Comparison of ENCODE assay signal across 10 cellular contexts in the genomic region with DNA sequence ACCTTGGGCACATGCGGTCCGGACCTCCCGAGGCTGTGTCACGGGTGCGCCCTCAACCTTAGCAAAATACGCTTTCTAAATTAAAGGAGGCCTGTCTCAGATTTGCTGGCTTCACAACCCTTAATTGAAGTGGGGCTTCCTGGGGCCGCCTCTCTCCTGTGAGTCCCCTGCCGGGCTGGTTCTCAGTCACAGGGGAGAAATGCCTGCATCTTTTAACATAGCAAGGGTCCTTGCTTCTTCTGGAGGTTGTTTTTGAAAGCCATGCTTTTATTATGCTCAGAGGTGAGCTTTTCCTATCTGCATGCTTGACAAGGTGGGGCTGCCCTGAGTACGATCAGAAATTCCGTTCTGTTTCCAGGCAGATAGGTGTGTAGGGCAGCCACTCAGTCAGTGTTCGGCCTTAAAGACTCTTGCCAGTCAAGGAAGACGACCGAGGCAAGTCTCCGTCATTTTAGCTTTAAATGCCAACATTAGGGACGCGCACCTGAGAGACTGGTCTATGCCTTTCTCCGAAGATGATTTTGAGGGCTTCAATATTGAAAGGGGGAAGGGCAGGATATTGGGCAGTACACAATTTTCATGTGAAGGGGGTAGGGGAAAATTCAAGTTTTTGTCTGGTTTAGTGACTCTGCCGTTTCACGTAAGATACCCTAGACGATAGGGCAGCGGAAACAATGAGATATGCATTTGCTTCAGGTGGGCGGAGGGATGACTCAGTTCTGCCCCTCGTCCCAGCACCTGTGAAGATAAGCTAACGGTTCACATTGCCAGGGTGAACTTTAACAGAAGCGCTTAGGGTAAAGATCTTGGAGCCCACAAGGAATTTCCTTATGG. TPM values are rescaled to one million over a fixed set of nuclear protein-coding genes. Genes with fewer than 3 reads are reported as not detected.
DNase-seq lines count a peak whose midpoint lies in the region; ATAC-seq lines count a peak whose summit lies in the region.
"Had no signal": no experiment of that assay in that cellular context is flagged by ENCODE, and none has a peak within 500 bp of the region (broad histone marks: within the 10 kb centered on the region; RNA-seq: fewer than 3 reads in every experiment).

No MANE protein-coding gene starts in this region.

- H3K4me2 ChIP-seq in BLaER1 treated with 17β-estradiol and CSF1 and Interleukin-3, amounts not matched to agents 10 nM and 100 nM: peak overlapping the region in 9 of 11 experiments; percentile 13 to 49 (median 35); a peak in 13 of 22 replicates
- H3K4me2 ChIP-seq: smooth muscle cell had no signal

- no peak overlapping the region; a peak in 2 of 22 replicates for H3K9ac ChIP-seq in BLaER1 treated with 17β-estradiol and CSF1 and Interleukin-3, amounts not matched to agents 10 nM and 100 nM
- H3K9ac ChIP-seq in NT2/D1 (ENCODE audit: insufficient read length, low read depth): peak overlapping the region; percentile 44

- H3K9me3 ChIP-seq in BLaER1 treated with 17β-estradiol and CSF1 and Interleukin-3, amounts not matched to agents 10 nM and 100 nM (replicated peaks in 1 of 11): peaks cover 0 to 9% (median 0%) of the 10 kb centered on the region in 11 experiments; a peak in 9 of 22 replicates
- no peaks in the 10 kb centered on the region for H3K9me3 ChIP-seq in NT2/D1 (ENCODE audit: insufficient read depth, low read length)

- peaks cover 0 to under 1% (median 0%) of the 10 kb centered on the region in 11 experiments; a peak in 2 of 22 replicates for H3K27me3 ChIP-seq in BLaER1 treated with 17β-estradiol and CSF1 and Interleukin-3, amounts not matched to agents 10 nM and 100 nM
- H3K27me3 ChIP-seq in NT2/D1 (ENCODE audit: insufficient read depth, insufficient read length): no peaks in the 10 kb centered on the region

- ATAC-seq in GM21723 (IDR thresholded peaks at IDR 0.05; ENCODE audit: unreplicated experiment) (no peak), GM18907 (IDR thresholded peaks at IDR 0.05; ENCODE audit: unreplicated experiment) (no peak), left lobe of liver (no peak), GM19324 (IDR thresholded peaks at IDR 0.05; ENCODE audit: low FRiP score, unreplicated experiment) (no peak)
- ATAC-seq: left ventricle myocardium superior had no signal

- H3K4me1 ChIP-seq in BLaER1 treated with 17β-estradiol and CSF1 and Interleukin-3, amounts not matched to agents 10 nM and 100 nM: peaks cover 17 to 61% (median 46%) of the 10 kb centered on the region in 10 experiments
- peaks cover 15% of the 10 kb centered on the region for H3K4me1 ChIP-seq in NT2/D1 (ENCODE audit: insufficient read depth, insufficient read length)

- no peak overlapping the region; a peak in 1 of 22 replicates for H3K27ac ChIP-seq in BLaER1 treated with 17β-estradiol and CSF1 and Interleukin-3, amounts not matched to agents 10 nM and 100 nM

- no peak overlapping the region for H3K4me3 ChIP-seq in BLaER1 treated with 17β-estradiol and CSF1 and Interleukin-3, amounts not matched to agents 10 nM and 100 nM
- H3K4me3 ChIP-seq in NT2/D1 (ENCODE audit: insufficient read length, low read depth): no peak overlapping the region
- H3K4me3 ChIP-seq: smooth muscle cell had no signal

- H4K20me1 ChIP-seq in BLaER1 treated with 17β-estradiol and CSF1 and Interleukin-3, amounts not matched to agents 10 nM and 100 nM: no peaks in the 10 kb centered on the region

- DNase-seq in NT2/D1 (ENCODE audit: low read depth, low spot score) (peak; percentile 55), left lobe of liver (ENCODE audit: low spot score) (no peak)
- peak; percentile 84 to 87 for DNase-seq in activated T-cell treated with anti-CD3 and anti-CD28 coated beads, Interleukin-2, amount 50 U/mL, for 48 hours
- peak; percentile 74 for DNase-seq in stimulated activated CD4-positive, alpha-beta T cell treated with anti-CD3 and anti-CD28 coated beads, Interleukin-12 subunit alpha, Interleukin-12 subunit beta, amount 100 ng/mL, for 4 hours
- DNase-seq: left ventricle myocardium superior had no signal

- H3K36me3 ChIP-seq in BLaER1 treated with 17β-estradiol and CSF1 and Interleukin-3, amounts not matched to agents 10 nM and 100 nM: no peaks in the 10 kb centered on the region
- no peaks in the 10 kb centered on the region for H3K36me3 ChIP-seq in NT2/D1 (ENCODE audit: insufficient read depth, insufficient read length, low read length)

RNA-seq across cellular contexts. Expression of gene SLC7A5, which starts 5.5 kb away (rescaled TPM):
- 13.4 TPM for total RNA-seq in left lobe of liver
